14 cellular contexts compared by ENCODE assay signal in genomic region chr1:160167580-160167979, GRCh38. TPM values are rescaled to one million over a fixed set of nuclear protein-coding genes. Genes with fewer than 3 reads are reported as not detected.
DNase-seq lines count a peak whose midpoint lies in the region; ATAC-seq and TF ChIP-seq lines count a peak whose summit lies in the region.
"Had no signal": no experiment of that assay in that cellular context is flagged by ENCODE, and none has a peak within 500 bp of the region (broad histone marks: within the 10 kb centered on the region; RNA-seq: fewer than 3 reads in every experiment).

No MANE protein-coding gene starts in this region.

- H3K36me3 ChIP-seq in brain microvascular endothelial cell (replicated peaks), result no peaks in the 10 kb centered on the region
- no peaks in the 10 kb centered on the region for H3K36me3 ChIP-seq in CD8-positive, alpha-beta memory T cell (ENCODE audit: insufficient read depth, low read length)
- H3K36me3 ChIP-seq: transverse colon had no signal

- no peak overlapping the region for H3K4me3 Mint-ChIP-seq in activated naive CD4-positive, alpha-beta T cell treated with anti-CD3 and anti-CD28 coated beads, Interleukin-2, amount 10 ng/mL, durations not matched to agents 7 days and 5 days
- H3K4me3 Mint-ChIP-seq in type B pancreatic cell, result no peak overlapping the region
- H3K4me3 Mint-ChIP-seq in CD8-positive, alpha-beta memory T cell, result no peak overlapping the region
- H3K4me3 Mint-ChIP-seq: activated CD4-positive, alpha-beta T cell treated with anti-CD3 and anti-CD28 coated beads, Interleukin-2, amount 10 ng/mL, durations not matched to agents 7 days and 5 days; central memory CD8-positive, alpha-beta T cell had no signal

- TF ChIP-seq CTCF in brain microvascular endothelial cell (IDR thresholded peaks at IDR 0.05; ENCODE audit: low read depth, low read length, missing control alignments) (peak; percentile 13), type B pancreatic cell (conservative IDR thresholded peaks at IDR 0.05) (peak; percentile 49)

- no peak for DNase-seq in activated naive CD4-positive, alpha-beta T cell treated with anti-CD3 and anti-CD28 coated beads, Interleukin-2, amount 50 U/mL, for 72 hours (ENCODE audit: low spot score in 2 of 2)
- DNase-seq in activated naive CD4-positive, alpha-beta T cell treated with anti-CD3 and anti-CD28 coated beads, Interleukin-2, amount 10 ng/mL, durations not matched to agents 7 days and 5 days, result no peak
- DNase-seq in NCI-H146 treated with DMSO at 0.1 percent for 48 hours (lab: John Stamatoyannopoulos, UW; ENCODE audit: unreplicated experiment) (peak; percentile 4), brain microvascular endothelial cell (no peak), type B pancreatic cell (ENCODE audit: extremely low spot score, unreplicated experiment) (no peak), ecto neural progenitor cell (ENCODE audit: low spot score) (no peak), SW480 (ENCODE audit: low spot score) (no peak)
- no peak for DNase-seq in CD8-positive, alpha-beta memory T cell
- DNase-seq: activated CD4-positive, alpha-beta T cell treated with anti-CD3 and anti-CD28 coated beads, Interleukin-2, amount 10 ng/mL, durations not matched to agents 7 days and 5 days; T-helper 1 cell; transverse colon had no signal

- ATAC-seq in activated naive CD4-positive, alpha-beta T cell treated with anti-CD3 and anti-CD28 coated beads, Interleukin-2, amount 50 U/mL, for 72 hours, result peak; percentile 52 to 85

- H3K36me3 Mint-ChIP-seq in activated naive CD4-positive, alpha-beta T cell treated with anti-CD3 and anti-CD28 coated beads, Interleukin-2, amount 50 U/mL, for 72 hours, result no peaks in the 10 kb centered on the region
- H3K36me3 Mint-ChIP-seq in activated naive CD4-positive, alpha-beta T cell treated with anti-CD3 and anti-CD28 coated beads, Interleukin-2, amount 10 ng/mL, durations not matched to agents 7 days and 5 days, result no peaks in the 10 kb centered on the region
- no peaks in the 10 kb centered on the region for H3K36me3 Mint-ChIP-seq in type B pancreatic cell
- H3K36me3 Mint-ChIP-seq in CD8-positive, alpha-beta memory T cell, result no peaks in the 10 kb centered on the region

- H3K27me3 Mint-ChIP-seq in activated naive CD4-positive, alpha-beta T cell treated with anti-CD3 and anti-CD28 coated beads, Interleukin-2, amount 10 ng/mL, durations not matched to agents 7 days and 5 days, result peaks cover 56% of the 10 kb centered on the region
- H3K27me3 Mint-ChIP-seq in type B pancreatic cell, result peaks cover 16% of the 10 kb centered on the region
- H3K27me3 Mint-ChIP-seq in CD8-positive, alpha-beta memory T cell, result peaks cover 20 to 43% of the 10 kb centered on the region in 2 donors

- CTCF ChIA-PET in activated naive CD4-positive, alpha-beta T cell treated with anti-CD3 and anti-CD28 coated beads, Interleukin-2, amount 10 ng/mL, durations not matched to agents 7 days and 5 days (lab: Charles Lee), result interaction anchor here (1.1 to 1.9 kb wide), 2 partner anchors 85 to 209 kb away, joined by 3 to 6 read pairs; no protein-coding TSS in a partner anchor
- CTCF ChIA-PET in CD8-positive, alpha-beta memory T cell (lab: Charles Lee), result no interaction called here

- no peaks in the 10 kb centered on the region for H3K4me1 ChIP-seq in CD8-positive, alpha-beta memory T cell (ENCODE audit: insufficient read depth, low read length)
- H3K4me1 ChIP-seq: transverse colon had no signal

- no peak overlapping the region for H3K4me3 ChIP-seq in brain microvascular endothelial cell (ENCODE audit: low read depth, low read length)
- no peak overlapping the region for H3K4me3 ChIP-seq in CD8-positive, alpha-beta memory T cell (ENCODE audit: low read length)
- H3K4me3 ChIP-seq: lung, smooth muscle cell, transverse colon had no signal

- POLR2A ChIA-PET in CD8-positive, alpha-beta memory T cell (lab: Charles Lee), result interaction anchor here (1.0 kb wide), 1 partner anchor 94 kb away, joined by 3 read pairs; no protein-coding TSS in a partner anchor

- no peaks in the 10 kb centered on the region for H3K9me3 Mint-ChIP-seq in activated naive CD4-positive, alpha-beta T cell treated with anti-CD3 and anti-CD28 coated beads, Interleukin-2, amount 50 U/mL, for 72 hours
- no peaks in the 10 kb centered on the region for H3K9me3 Mint-ChIP-seq in activated naive CD4-positive, alpha-beta T cell treated with anti-CD3 and anti-CD28 coated beads, Interleukin-2, amount 10 ng/mL, durations not matched to agents 7 days and 5 days
- H3K9me3 Mint-ChIP-seq in type B pancreatic cell, result peaks cover 8% of the 10 kb centered on the region
- no peaks in the 10 kb centered on the region for H3K9me3 Mint-ChIP-seq in CD8-positive, alpha-beta memory T cell
- H3K9me3 Mint-ChIP-seq: activated CD4-positive, alpha-beta T cell treated with anti-CD3 and anti-CD28 coated beads, Interleukin-2, amount 10 ng/mL, durations not matched to agents 7 days and 5 days; central memory CD8-positive, alpha-beta T cell had no signal

- H3K27ac Mint-ChIP-seq in activated naive CD4-positive, alpha-beta T cell treated with anti-CD3 and anti-CD28 coated beads, Interleukin-2, amount 50 U/mL, for 72 hours, result no peak overlapping the region
- H3K27ac Mint-ChIP-seq in activated naive CD4-positive, alpha-beta T cell treated with anti-CD3 and anti-CD28 coated beads, Interleukin-2, amount 10 ng/mL, durations not matched to agents 7 days and 5 days, result no peak overlapping the region
- H3K27ac Mint-ChIP-seq in type B pancreatic cell, result no peak overlapping the region
- H3K27ac Mint-ChIP-seq in CD8-positive, alpha-beta memory T cell, result peak overlapping the region in 1 of 8 donors; percentile 80
- H3K27ac Mint-ChIP-seq: activated CD4-positive, alpha-beta T cell treated with anti-CD3 and anti-CD28 coated beads, Interleukin-2, amount 10 ng/mL, durations not matched to agents 7 days and 5 days had no signal

- in situ Hi-C loops in brain microvascular endothelial cell (cut with HindIII; ENCODE audit: low pct_ligation_motif_present, low sequenced_read_pairs), result no loop called here

- no peaks in the 10 kb centered on the region for H3K9me3 ChIP-seq in CD8-positive, alpha-beta memory T cell (ENCODE audit: low read length)
- H3K9me3 ChIP-seq: transverse colon had no signal

- H3K4me1 Mint-ChIP-seq in activated naive CD4-positive, alpha-beta T cell treated with anti-CD3 and anti-CD28 coated beads, Interleukin-2, amount 10 ng/mL, durations not matched to agents 7 days and 5 days, result peaks cover 8% of the 10 kb centered on the region
- H3K4me1 Mint-ChIP-seq in type B pancreatic cell (ENCODE audit: unreplicated experiment), result peaks cover 28% of the 10 kb centered on the region
- H3K4me1 Mint-ChIP-seq in CD8-positive, alpha-beta memory T cell, result peaks cover 7 to 9% (median 7%) of the 10 kb centered on the region in 3 donors

- no peak overlapping the region for H3K27ac ChIP-seq in brain microvascular endothelial cell
- H3K27ac ChIP-seq in CD8-positive, alpha-beta memory T cell (ENCODE audit: low read depth, low read length), result no peak overlapping the region
- H3K27ac ChIP-seq: transverse colon had no signal

- H3K27me3 ChIP-seq in brain microvascular endothelial cell (replicated peaks), result no peaks in the 10 kb centered on the region
- H3K27me3 ChIP-seq in CD8-positive, alpha-beta memory T cell (ENCODE audit: insufficient read depth, low read length, poor library complexity, severe bottlenecking), result peaks cover 7% of the 10 kb centered on the region

RNA-seq across cellular contexts. Expression of gene ATP1A4, which starts 16.2 kb away (rescaled TPM):
- total RNA-seq in activated naive CD4-positive, alpha-beta T cell treated with anti-CD3 and anti-CD28 coated beads, Interleukin-2, amount 50 U/mL, for 72 hours, result not detected
- total RNA-seq in type B pancreatic cell (ENCODE audit: low replicate concordance), result 0.27 and 1.3 TPM in 2 replicates
- total RNA-seq in CD8-positive, alpha-beta memory T cell, result not detected
- not detected for polyA plus RNA-seq in CD8-positive, alpha-beta memory T cell
- total RNA-seq: activated CD4-positive, alpha-beta T cell treated with anti-CD3 and anti-CD28 coated beads, Interleukin-2, amount 10 ng/mL, durations not matched to agents 7 days and 5 days; smooth muscle cell had no signal
- polyA plus RNA-seq: smooth muscle cell had no signal

RNA-seq across cellular contexts. Expression of gene CASQ1, which starts 22.8 kb away (rescaled TPM):
- total RNA-seq in activated naive CD4-positive, alpha-beta T cell treated with anti-CD3 and anti-CD28 coated beads, Interleukin-2, amount 50 U/mL, for 72 hours, result not detected
- 0.46 and 1.4 TPM in 2 replicates for total RNA-seq in type B pancreatic cell (ENCODE audit: low replicate concordance)
- not detected for total RNA-seq in CD8-positive, alpha-beta memory T cell
- not detected for polyA plus RNA-seq in CD8-positive, alpha-beta memory T cell
- total RNA-seq: activated CD4-positive, alpha-beta T cell treated with anti-CD3 and anti-CD28 coated beads, Interleukin-2, amount 10 ng/mL, durations not matched to agents 7 days and 5 days had no signal
- polyA plus RNA-seq: smooth muscle cell had no signal

RNA-seq across cellular contexts. Expression of gene PEA15, which starts 37.6 kb away (rescaled TPM):
- 10 to 100 TPM; 37.2 to 53.7 TPM for total RNA-seq in activated naive CD4-positive, alpha-beta T cell treated with anti-CD3 and anti-CD28 coated beads, Interleukin-2, amount 50 U/mL, for 72 hours
- total RNA-seq in type B pancreatic cell (ENCODE audit: low replicate concordance), result 67.7 and 72.8 TPM in 2 replicates
- 10 to 100 TPM; 77.4 to 81.4 TPM for total RNA-seq in CD8-positive, alpha-beta memory T cell
- 9.1 TPM for polyA plus RNA-seq in CD8-positive, alpha-beta memory T cell

RNA-seq across cellular contexts. Expression of gene ATP1A2, which starts 52.0 kb away (rescaled TPM):
- total RNA-seq in activated naive CD4-positive, alpha-beta T cell treated with anti-CD3 and anti-CD28 coated beads, Interleukin-2, amount 50 U/mL, for 72 hours, result not detected
- total RNA-seq in type B pancreatic cell (ENCODE audit: low replicate concordance), result 0.26 and 14.5 TPM in 2 replicates
- total RNA-seq in CD8-positive, alpha-beta memory T cell, result not detected
- not detected for polyA plus RNA-seq in CD8-positive, alpha-beta memory T cell
- total RNA-seq: activated CD4-positive, alpha-beta T cell treated with anti-CD3 and anti-CD28 coated beads, Interleukin-2, amount 10 ng/mL, durations not matched to agents 7 days and 5 days; smooth muscle cell had no signal
- polyA plus RNA-seq: smooth muscle cell had no signal
